ENCODE assay signal across 9 cellular contexts in the genomic region with DNA sequence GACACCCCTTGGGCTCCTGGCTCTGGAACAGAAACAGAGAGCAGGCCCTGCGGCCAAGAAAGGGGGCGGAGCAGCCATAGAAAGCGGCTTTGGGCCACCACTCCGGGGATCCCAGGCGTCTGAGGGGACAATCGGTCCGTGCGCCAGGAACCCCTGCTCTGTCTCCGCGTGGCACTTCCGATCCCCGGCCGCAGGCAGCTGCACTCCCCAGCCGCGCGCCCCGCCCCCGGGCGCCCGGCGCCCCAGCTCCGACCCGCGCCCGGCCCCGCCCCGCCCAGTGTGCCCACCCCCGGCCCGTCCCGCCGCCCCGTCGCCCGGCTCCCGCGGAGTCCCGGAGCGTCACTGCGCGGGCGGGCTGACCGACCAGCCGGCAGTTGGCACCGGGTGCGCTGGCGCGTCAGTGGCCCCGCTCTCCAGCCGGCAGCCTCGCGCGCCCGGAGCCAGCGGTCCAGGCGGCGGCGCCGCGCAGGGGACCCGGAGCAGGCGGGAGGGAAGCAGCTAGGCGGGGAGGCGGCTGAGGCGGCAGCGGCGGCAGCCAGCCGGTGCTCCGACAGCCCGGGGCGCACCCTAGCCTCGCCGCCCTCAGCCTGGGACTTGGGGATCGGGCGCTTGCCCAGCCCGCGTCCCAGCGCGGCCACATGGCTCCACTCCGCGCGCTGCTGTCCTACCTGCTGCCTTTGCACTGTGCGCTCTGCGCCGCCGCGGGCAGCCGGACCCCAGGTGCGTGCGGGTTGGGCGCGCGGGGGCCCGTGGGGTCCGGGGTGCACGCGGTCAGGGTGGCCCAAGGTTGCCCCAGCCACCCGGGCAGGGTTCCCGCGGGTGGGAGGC. TPM values are rescaled to one million over a fixed set of nuclear protein-coding genes. Genes with fewer than 3 reads are reported as not detected.
DNase-seq lines count a peak whose midpoint lies in the region; ATAC-seq and TF ChIP-seq lines count a peak whose summit lies in the region.
"Had no signal": no experiment of that assay in that cellular context is flagged by ENCODE, and none has a peak within 500 bp of the region (broad histone marks: within the 10 kb centered on the region; RNA-seq: fewer than 3 reads in every experiment).

A gene with protein sequence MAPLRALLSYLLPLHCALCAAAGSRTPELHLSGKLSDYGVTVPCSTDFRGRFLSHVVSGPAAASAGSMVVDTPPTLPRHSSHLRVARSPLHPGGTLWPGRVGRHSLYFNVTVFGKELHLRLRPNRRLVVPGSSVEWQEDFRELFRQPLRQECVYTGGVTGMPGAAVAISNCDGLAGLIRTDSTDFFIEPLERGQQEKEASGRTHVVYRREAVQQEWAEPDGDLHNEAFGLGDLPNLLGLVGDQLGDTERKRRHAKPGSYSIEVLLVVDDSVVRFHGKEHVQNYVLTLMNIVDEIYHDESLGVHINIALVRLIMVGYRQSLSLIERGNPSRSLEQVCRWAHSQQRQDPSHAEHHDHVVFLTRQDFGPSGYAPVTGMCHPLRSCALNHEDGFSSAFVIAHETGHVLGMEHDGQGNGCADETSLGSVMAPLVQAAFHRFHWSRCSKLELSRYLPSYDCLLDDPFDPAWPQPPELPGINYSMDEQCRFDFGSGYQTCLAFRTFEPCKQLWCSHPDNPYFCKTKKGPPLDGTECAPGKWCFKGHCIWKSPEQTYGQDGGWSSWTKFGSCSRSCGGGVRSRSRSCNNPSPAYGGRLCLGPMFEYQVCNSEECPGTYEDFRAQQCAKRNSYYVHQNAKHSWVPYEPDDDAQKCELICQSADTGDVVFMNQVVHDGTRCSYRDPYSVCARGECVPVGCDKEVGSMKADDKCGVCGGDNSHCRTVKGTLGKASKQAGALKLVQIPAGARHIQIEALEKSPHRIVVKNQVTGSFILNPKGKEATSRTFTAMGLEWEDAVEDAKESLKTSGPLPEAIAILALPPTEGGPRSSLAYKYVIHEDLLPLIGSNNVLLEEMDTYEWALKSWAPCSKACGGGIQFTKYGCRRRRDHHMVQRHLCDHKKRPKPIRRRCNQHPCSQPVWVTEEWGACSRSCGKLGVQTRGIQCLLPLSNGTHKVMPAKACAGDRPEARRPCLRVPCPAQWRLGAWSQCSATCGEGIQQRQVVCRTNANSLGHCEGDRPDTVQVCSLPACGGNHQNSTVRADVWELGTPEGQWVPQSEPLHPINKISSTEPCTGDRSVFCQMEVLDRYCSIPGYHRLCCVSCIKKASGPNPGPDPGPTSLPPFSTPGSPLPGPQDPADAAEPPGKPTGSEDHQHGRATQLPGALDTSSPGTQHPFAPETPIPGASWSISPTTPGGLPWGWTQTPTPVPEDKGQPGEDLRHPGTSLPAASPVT (plus strand): TSS at position 342 of the 828 bp plus-strand sequence. CDS start 297 bp downstream, at position 639.

- TF ChIP-seq CTCF in BJ (IDR thresholded peaks at IDR 0.05; ENCODE audit: insufficient read depth, low read depth, low read length), result no peak

- no peaks in the 10 kb centered on the region for H3K9me3 ChIP-seq in naive thymus-derived CD4-positive, alpha-beta T cell (ENCODE audit: control insufficient read depth in 2 of 3, low read length in 3 of 3)

- CTCF ChIA-PET in BJ (lab: Yijun Ruan, JAX), result interaction anchor here (0.7 kb wide), 1 partner anchor 124 kb away, joined by 3 read pairs; no protein-coding TSS in a partner anchor
- CTCF ChIA-PET in HEK293T (lab: Yijun Ruan, JAX), result no interaction called here
- CTCF ChIA-PET in activated CD4-positive, alpha-beta memory T cell treated with anti-CD3 and anti-CD28 coated beads, Interleukin-2, amount 10 ng/mL, durations not matched to agents 7 days and 5 days (lab: Charles Lee), result no interaction called here
- CTCF ChIA-PET in naive thymus-derived CD4-positive, alpha-beta T cell (lab: Charles Lee), result no interaction called here

- POLR2A ChIA-PET in BJ (lab: Charles Lee), result no interaction called here
- POLR2A ChIA-PET in HEK293T (lab: Yijun Ruan, JAX), result no interaction called here
- POLR2A ChIA-PET in activated CD4-positive, alpha-beta memory T cell treated with anti-CD3 and anti-CD28 coated beads, Interleukin-2, amount 10 ng/mL, durations not matched to agents 7 days and 5 days (lab: Charles Lee), result no interaction called here
- POLR2A ChIA-PET in naive thymus-derived CD4-positive, alpha-beta T cell (lab: Charles Lee), result no interaction called here

- no peaks in the 10 kb centered on the region; the same call in 1 of the 2 replicates for H3K27me3 ChIP-seq in BJ (ENCODE audit: control insufficient read depth, insufficient read depth, low read length)
- H3K27me3 ChIP-seq in naive thymus-derived CD4-positive, alpha-beta T cell (ENCODE audit: control insufficient read depth in 2 of 2, insufficient read depth in 2 of 2, low read length in 2 of 2), result peaks cover 3% of the 10 kb centered on the region in 2 donors

- H3K27ac ChIP-seq in naive thymus-derived CD4-positive, alpha-beta T cell (ENCODE audit: low read depth, low read length), result no peak within 1 kb of the TSS
- H3K27ac ChIP-seq: parathyroid adenoma had no signal

- H3K9me3 Mint-ChIP-seq in activated CD4-positive, alpha-beta memory T cell treated with anti-CD3 and anti-CD28 coated beads, Interleukin-2, amount 10 ng/mL, durations not matched to agents 7 days and 5 days, result no peaks in the 10 kb centered on the region
- H3K9me3 Mint-ChIP-seq in naive thymus-derived CD4-positive, alpha-beta T cell, result peaks cover 0 to 6% (median 0%) of the 10 kb centered on the region in 11 donors

- H3K4me3 Mint-ChIP-seq in activated CD4-positive, alpha-beta memory T cell treated with anti-CD3 and anti-CD28 coated beads, Interleukin-2, amount 10 ng/mL, durations not matched to agents 7 days and 5 days, result peak within 1 kb of the TSS; percentile 30
- H3K4me3 Mint-ChIP-seq in naive thymus-derived CD4-positive, alpha-beta T cell, result peak within 1 kb of the TSS; percentile 26 to 81 (median 58)

- peak; percentile 42 for ATAC-seq in naive thymus-derived CD4-positive, alpha-beta T cell
- no peak for ATAC-seq in HG03565 (IDR thresholded peaks at IDR 0.05; ENCODE audit: unreplicated experiment)
- ATAC-seq in GM19463 (IDR thresholded peaks at IDR 0.05; ENCODE audit: unreplicated experiment), result no peak

- H3K4me1 Mint-ChIP-seq in activated CD4-positive, alpha-beta memory T cell treated with anti-CD3 and anti-CD28 coated beads, Interleukin-2, amount 10 ng/mL, durations not matched to agents 7 days and 5 days, result peaks cover 11% of the 10 kb centered on the region
- peaks cover 5 to 14% (median 11%) of the 10 kb centered on the region in 7 donors for H3K4me1 Mint-ChIP-seq in naive thymus-derived CD4-positive, alpha-beta T cell

- no peaks in the 10 kb centered on the region for H3K4me1 ChIP-seq in naive thymus-derived CD4-positive, alpha-beta T cell (ENCODE audit: control insufficient read depth in 2 of 2, insufficient read depth in 2 of 2, low read length in 2 of 2)
- H3K4me1 ChIP-seq: parathyroid adenoma had no signal

- no peaks in the 10 kb centered on the region for H3K36me3 Mint-ChIP-seq in activated CD4-positive, alpha-beta memory T cell treated with anti-CD3 and anti-CD28 coated beads, Interleukin-2, amount 10 ng/mL, durations not matched to agents 7 days and 5 days (ENCODE audit: low read depth)
- H3K36me3 Mint-ChIP-seq in naive thymus-derived CD4-positive, alpha-beta T cell, result peaks cover 0 to 5% (median 0%) of the 10 kb centered on the region in 5 donors

- H3K27me3 Mint-ChIP-seq in activated CD4-positive, alpha-beta memory T cell treated with anti-CD3 and anti-CD28 coated beads, Interleukin-2, amount 10 ng/mL, durations not matched to agents 7 days and 5 days, result peaks cover 33% of the 10 kb centered on the region
- H3K27me3 Mint-ChIP-seq in naive thymus-derived CD4-positive, alpha-beta T cell, result peaks cover 37 to 59% (median 47%) of the 10 kb centered on the region in 5 donors

- H3K36me3 ChIP-seq in BJ (ENCODE audit: control insufficient read depth, insufficient read depth, low read length), result no peaks in the 10 kb centered on the region
- no peaks in the 10 kb centered on the region for H3K36me3 ChIP-seq in naive thymus-derived CD4-positive, alpha-beta T cell (ENCODE audit: control insufficient read depth in 2 of 3, insufficient read depth in 3 of 3, low read length in 3 of 3)

- H3K4me3 ChIP-seq in BJ (ENCODE audit: low read depth, low read length), result peak within 1 kb of the TSS; percentile 52
- no peak within 1 kb of the TSS for H3K4me3 ChIP-seq in naive thymus-derived CD4-positive, alpha-beta T cell (ENCODE audit: low read length)

- DNase-seq in BJ (ENCODE audit: low read depth) (no peak), HEK293T (ENCODE audit: extremely low spot score) (peak; percentile 54), fibroblast of peridontal ligament (ENCODE audit: extremely low read depth) (peak; percentile 25), NCI-H526 treated with DMSO at 0.1 percent for 48 hours (lab: John Stamatoyannopoulos, UW) (no peak)
- no peak for DNase-seq in activated CD4-positive, alpha-beta memory T cell treated with anti-CD3 and anti-CD28 coated beads, Interleukin-2, amount 10 ng/mL, durations not matched to agents 7 days and 5 days
- peak in 1 of 9 donors; percentile 57 for DNase-seq in naive thymus-derived CD4-positive, alpha-beta T cell

- intact Hi-C loops in naive thymus-derived CD4-positive, alpha-beta T cell (cut with micrococcal nuclease), result loop anchor here in 1 of 2 donors (5.0 kb wide), 1 partner anchor 115 kb away; no protein-coding TSS in a partner anchor

- no peak within 1 kb of the TSS for H3K27ac Mint-ChIP-seq in activated CD4-positive, alpha-beta memory T cell treated with anti-CD3 and anti-CD28 coated beads, Interleukin-2, amount 10 ng/mL, durations not matched to agents 7 days and 5 days
- H3K27ac Mint-ChIP-seq in naive thymus-derived CD4-positive, alpha-beta T cell, result peak within 1 kb of the TSS in 1 of 9 donors; percentile 27

TF ChIP-seq in HEK293T, 16 proteins besides CTCF, POLR2A, EP300 and RAD21:
- TF ChIP-seq LEF1 (IDR thresholded peaks at IDR 0.05; ENCODE audit: borderline replicate concordance) (no peak), FOXK2 (IDR thresholded peaks at IDR 0.05) (no peak), HDGF (IDR thresholded peaks at IDR 0.05; ENCODE audit: borderline replicate concordance) (no peak), NFRKB (IDR thresholded peaks at IDR 0.05) (no peak), TARDBP (IDR thresholded peaks at IDR 0.05) (no peak), FOXA1 (IDR thresholded peaks at IDR 0.05) (no peak), SP1 (IDR thresholded peaks at IDR 0.05) (no peak), BHLHE40 (IDR thresholded peaks at IDR 0.05; ENCODE audit: borderline replicate concordance) (no peak), ELF4 (IDR thresholded peaks at IDR 0.05) (no peak), ARNT (IDR thresholded peaks at IDR 0.05) (no peak), FOXM1 (IDR thresholded peaks at IDR 0.05; ENCODE audit: borderline replicate concordance) (no peak)

RNA-seq across cellular contexts. Expression of the gene that starts here (rescaled TPM):
- polyA plus RNA-seq in BJ (2011; rRNA removed), result 1.2 and 3.3 TPM in 2 replicates
- 1.9 and 2.0 TPM in 2 replicates for polyA minus RNA-seq in BJ (2011; rRNA and poly(A)+ RNA removed)
- total RNA-seq in activated CD4-positive, alpha-beta memory T cell treated with anti-CD3 and anti-CD28 coated beads, Interleukin-2, amount 10 ng/mL, durations not matched to agents 7 days and 5 days, result not detected
- total RNA-seq in naive thymus-derived CD4-positive, alpha-beta T cell, result under 1 TPM in 2 of 5 experiments, not detected in 3; 0.08 to 0.10 TPM
- not detected for polyA plus RNA-seq in naive thymus-derived CD4-positive, alpha-beta T cell

Comparison
In these comparisons a context has a peak if more than half of its experiments do, and no peak if none do; other contexts are left out.
1. Peak in ATAC-seq in naive thymus-derived CD4-positive, alpha-beta T cell; RNA of the gene not detected or under 1 TPM.
2. DNase-seq: peak in HEK293T (single experiment) and fibroblast of peridontal ligament (single experiment); none in BJ (single experiment), activated CD4-positive, alpha-beta memory T cell treated with anti-CD3 and anti-CD28 coated beads, Interleukin-2, amount 10 ng/mL, durations not matched to agents 7 days and 5 days (single experiment) and NCI-H526 treated with DMSO at 0.1 percent for 48 hours (single experiment).